20 cellular contexts compared by ENCODE assay signal in genomic region chr3:195065864-195066185, GRCh38.
DNase-seq lines count a peak whose midpoint lies in the region; ATAC-seq, FAIRE-seq and TF ChIP-seq lines count a peak whose summit lies in the region.
"Had no signal": no experiment of that assay in that cellular context is flagged by ENCODE, and none has a peak within 500 bp of the region (broad histone marks: within the 10 kb centered on the region; RNA-seq: fewer than 3 reads in every experiment).

No MANE protein-coding gene starts in this region.

- 97 to 99% methylated on average over 13 of the region's 13 CpGs for WGBS in sigmoid colon, 2 donors

- TF ChIP-seq POLR2A in sigmoid colon (IDR thresholded peaks at IDR 0.05) = no peak

- H3K4me3 ChIP-seq in left ventricle myocardium inferior = no peak overlapping the region
- no peak overlapping the region for H3K4me3 ChIP-seq in kidney (ENCODE audit: low read length in 2 of 2)
- no peak overlapping the region for H3K4me3 ChIP-seq in sigmoid colon
- H3K4me3 ChIP-seq: BLaER1 treated with 17β-estradiol and CSF1 and Interleukin-3, amounts not matched to agents 10 nM and 100 nM; GM12878; GM23248; HAP-1 had no signal

- no peak for TF ChIP-seq EP300 in sigmoid colon (IDR thresholded peaks at IDR 0.05)

- H3K27me3 ChIP-seq in left ventricle myocardium inferior (ENCODE audit: low read depth) (no peaks in the 10 kb centered on the region), sigmoid colon (no peaks in the 10 kb centered on the region)

- no peak overlapping the region for H3K9ac ChIP-seq in kidney (ENCODE audit: low read length in 2 of 2)
- H3K9ac ChIP-seq: BLaER1 treated with 17β-estradiol and CSF1 and Interleukin-3, amounts not matched to agents 10 nM and 100 nM; GM23248 had no signal

- DNase-seq in left ventricle myocardium superior (peak; percentile 8), left ventricle myocardium inferior (no peak), kidney (peak; percentile 59), sigmoid colon (peak; percentile 21), COLO829 (ENCODE audit: low spot score) (no peak)
- no peak for DNase-seq in activated CD4-positive, alpha-beta T cell treated with anti-CD3 and anti-CD28 coated beads for 48 hours
- DNase-seq: 8988T; CD8-positive, alpha-beta T cell; COR-L47; DMS 273 treated with DMSO at 0.1 percent for 48 hours; DMS53; DND-41; EL; GM23248; HFFc6 had no signal

- no peak for ATAC-seq in left ventricle myocardium superior
- no peak for ATAC-seq in GM18520 (IDR thresholded peaks at IDR 0.05; ENCODE audit: unreplicated experiment)
- ATAC-seq: CD8-positive, alpha-beta T cell; GM12878; HepG2 had no signal

- no peaks in the 10 kb centered on the region for H3K9me3 ChIP-seq in left ventricle myocardium inferior (replicated peaks)
- H3K9me3 ChIP-seq in kidney (ENCODE audit: control insufficient read depth in 1 of 2, low read length in 2 of 2) = no peaks in the 10 kb centered on the region
- H3K9me3 ChIP-seq in sigmoid colon = no peaks in the 10 kb centered on the region
- H3K9me3 ChIP-seq: HAP-1 had no signal

- TF ChIP-seq CTCF in left ventricle myocardium inferior (IDR thresholded peaks at IDR 0.05; ENCODE audit: borderline replicate concordance) (no peak), kidney (IDR thresholded peaks at IDR 0.05; ENCODE audit: borderline replicate concordance, extremely low read depth, insufficient read depth) (no peak), sigmoid colon (IDR thresholded peaks at IDR 0.05) (no peak)

- H3K36me3 ChIP-seq in left ventricle myocardium inferior (peaks cover 7% of the 10 kb centered on the region), kidney (ENCODE audit: control insufficient read depth in 1 of 2, insufficient read depth in 2 of 2, low read length in 2 of 2) (peaks cover 0 to 2% of the 10 kb centered on the region in 2 donors), sigmoid colon (peaks cover 0 to 19% (median 2%) of the 10 kb centered on the region in 4 donors)
- H3K36me3 ChIP-seq: HAP-1 had no signal

- intact Hi-C loops in left ventricle myocardium superior (cut with micrococcal nuclease) = no loop called here
- intact Hi-C loops in left ventricle myocardium inferior (cut with micrococcal nuclease) = no loop called here
- intact Hi-C loops in kidney (cut with DNase I) = no loop called here
- intact Hi-C loops in sigmoid colon (cut with DNase I) = no loop called here

- FAIRE-seq in kidney (lab: Jason Lieb, UNC) = no peak
- FAIRE-seq: GM12878, HepG2 had no signal

- H3K4me1 ChIP-seq in left ventricle myocardium inferior (peaks cover 26% of the 10 kb centered on the region), kidney (ENCODE audit: control insufficient read depth in 1 of 2, insufficient read depth in 1 of 2, low read depth in 1 of 2, low read length in 2 of 2) (no peaks in the 10 kb centered on the region), sigmoid colon (peaks cover 0 to 16% (median 13%) of the 10 kb centered on the region in 4 donors)
- H3K4me1 ChIP-seq: HAP-1 had no signal

- H3K27ac ChIP-seq in left ventricle myocardium inferior (replicated peaks) (no peak overlapping the region), kidney (ENCODE audit: low read depth in 2 of 2, low read length in 2 of 2) (no peak overlapping the region), sigmoid colon (no peak overlapping the region)
- H3K27ac ChIP-seq: BLaER1 treated with 17β-estradiol and CSF1 and Interleukin-3, amounts not matched to agents 10 nM and 100 nM; GM23248 had no signal

Comparison
In these comparisons a context has a peak if more than half of its experiments do, and no peak if none do; other contexts are left out.
1. DNase-seq: peak in left ventricle myocardium superior (single experiment), kidney (single experiment) and sigmoid colon (single experiment); none in left ventricle myocardium inferior (single experiment), COLO829 (single experiment) and activated CD4-positive, alpha-beta T cell treated with anti-CD3 and anti-CD28 coated beads for 48 hours (single experiment).